ENCODE assay signal across 8 cellular contexts in the genomic region with DNA sequence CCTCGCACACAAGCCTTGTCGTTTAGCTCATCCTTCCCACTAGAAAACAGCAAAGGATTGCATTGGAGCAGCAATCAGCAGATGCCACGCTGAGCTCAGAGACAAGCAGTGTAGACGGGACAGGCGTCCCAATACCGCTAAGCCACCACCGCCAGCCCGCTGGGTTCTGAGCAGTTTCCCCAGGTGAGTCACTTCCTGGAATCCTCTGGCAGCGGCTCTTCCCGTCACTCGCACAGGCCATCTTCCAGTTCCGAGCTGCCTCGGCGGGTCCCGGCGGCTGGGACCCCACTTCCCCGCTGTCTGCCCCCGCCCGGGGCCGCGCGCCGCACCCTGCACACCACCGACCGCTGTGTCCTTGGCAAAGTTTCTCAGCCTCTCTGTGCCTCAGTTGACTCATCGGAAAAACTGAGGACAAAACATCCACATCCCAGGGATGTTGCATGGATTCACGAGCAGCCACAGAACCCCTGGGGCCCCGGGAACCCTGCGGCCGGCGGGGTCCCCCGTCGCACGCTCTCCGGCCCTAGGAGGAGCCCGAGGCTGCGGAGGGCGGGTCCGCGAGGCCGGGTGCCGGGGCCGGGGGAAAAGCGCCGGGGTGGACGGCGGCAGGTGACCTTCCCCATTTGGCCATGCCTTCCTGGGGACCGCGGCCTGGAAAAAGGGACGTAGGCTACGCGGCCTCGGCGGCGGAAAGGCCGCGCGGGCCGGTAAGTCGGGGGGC. TPM values are rescaled to one million over a fixed set of nuclear protein-coding genes. Genes with fewer than 3 reads are reported as not detected.
A peak's percentile ranks its signal among the peaks of the same experiment; 100 is the strongest.
DNase-seq lines count a peak whose midpoint lies in the region; ATAC-seq and TF ChIP-seq lines count a peak whose summit lies in the region.

No MANE protein-coding gene starts in this region.

- ATAC-seq in GM18502 (IDR thresholded peaks at IDR 0.05; ENCODE audit: poor library complexity, unreplicated experiment) (peak; percentile 34), HG03025 (IDR thresholded peaks at IDR 0.05; ENCODE audit: low FRiP score, unreplicated experiment) (peak; percentile 32), naive B cell (ENCODE audit: low read depth in 2 of 2) (peak; percentile 15 to 22)

- H3K36me3 ChIP-seq in esophagus (ENCODE audit: control insufficient read depth in 2 of 2, insufficient read depth in 2 of 2, low read length in 1 of 2), result peaks cover 0 to 5% of the 10 kb centered on the region in 2 donors

- no peaks in the 10 kb centered on the region for H3K27me3 ChIP-seq in esophagus (ENCODE audit: control insufficient read depth in 1 of 2, insufficient read depth in 2 of 2, low read length in 2 of 2)

- H3K4me1 Mint-ChIP-seq in naive B cell, result peaks cover 19 to 35% (median 30%) of the 10 kb centered on the region in 3 donors

- H3K27ac ChIP-seq in 22Rv1, result peak overlapping the region; percentile 95
- peak overlapping the region; percentile 99 to 100 for H3K27ac ChIP-seq in esophagus (ENCODE audit: low read depth in 2 of 2, low read length in 1 of 2)

- DNase-seq in NCI-H748 (lab: John Stamatoyannopoulos, UW; ENCODE audit: unreplicated experiment), result peak; percentile 63
- peak; percentile 67 for DNase-seq in activated T-cell treated with anti-CD3 and anti-CD28 coated beads for 48 hours (ENCODE audit: low read depth)
- peak; percentile 21 for DNase-seq in naive B cell
- peak; percentile 53 to 62 for DNase-seq in stimulated activated CD8-positive, alpha-beta memory T cell treated with anti-CD3 and anti-CD28 coated beads, Interleukin-7, amount 100 ng/mL, for 48 hours (ENCODE audit: extremely low read depth in 1 of 2, low read depth in 1 of 2)

- no peaks in the 10 kb centered on the region for H3K27me3 Mint-ChIP-seq in naive B cell

- peaks cover 0 to 2% of the 10 kb centered on the region in 2 donors for H3K4me1 ChIP-seq in esophagus (ENCODE audit: control insufficient read depth in 2 of 2, insufficient read depth in 2 of 2, low read length in 1 of 2)

- H3K4me3 Mint-ChIP-seq in naive B cell, result peak overlapping the region; percentile 81 to 95 (median 92)

- peaks cover 0 to 5% (median 0%) of the 10 kb centered on the region in 7 donors for H3K9me3 Mint-ChIP-seq in naive B cell

- no peak for TF ChIP-seq CTCF in 22Rv1 (IDR thresholded peaks at IDR 0.05)

- H3K36me3 Mint-ChIP-seq in naive B cell, result peaks cover 5 to 8% of the 10 kb centered on the region in 2 donors

- H3K27ac Mint-ChIP-seq in naive B cell, result peak overlapping the region in 5 of 6 donors; percentile 6 to 92 (median 77)

- WGBS in esophagus, 2 donors, result 0 to 1% methylated on average over 57 to 60 of the region's 60 CpGs

- H3K9me3 ChIP-seq in esophagus (ENCODE audit: control insufficient read depth in 2 of 2, insufficient read depth in 1 of 2, low read depth in 1 of 2, low read length in 1 of 2), result no peaks in the 10 kb centered on the region

- H3K4me3 ChIP-seq in esophagus (ENCODE audit: low read depth in 1 of 2, low read length in 2 of 2), result peak overlapping the region; percentile 91

RNA-seq across cellular contexts. Expression of gene KDSR, which starts 0.6 kb away (rescaled TPM):
- 10 to 100 TPM in 1 of 2 donors, 1 to 10 TPM in 1; 9.8 to 17.9 TPM for polyA plus RNA-seq in esophagus
- polyA plus RNA-seq in naive B cell (ENCODE audit: low read depth in 6 of 6), result 10 to 100 TPM; 18.9 to 47.1 (median 38.2) TPM

RNA-seq across cellular contexts. Expression of gene BCL2, which starts 46.9 kb away (rescaled TPM):
- 1 to 10 TPM; 1.3 to 1.9 TPM for polyA plus RNA-seq in esophagus
- 10 to 100 TPM; 11.8 to 43.0 (median 30.1) TPM for polyA plus RNA-seq in naive B cell (ENCODE audit: low read depth in 6 of 6)

RNA-seq across cellular contexts. Expression of gene VPS4B, which starts 55.8 kb away (rescaled TPM):
- polyA plus RNA-seq in esophagus, result 10 to 100 TPM; 26.9 to 47.1 TPM
- polyA plus RNA-seq in naive B cell (ENCODE audit: low read depth in 6 of 6), result 10 to 100 TPM; 36.6 to 89.8 (median 71.6) TPM

Comparison
In these comparisons a context has a peak if more than half of its experiments do, and no peak if none do; other contexts are left out.
1. Peak in every context shown above with its lines: DNase-seq, ATAC-seq, H3K4me3 ChIP-seq and H3K27ac ChIP-seq.
2. RNA of gene BCL2, which starts 46.9 kb away (polyA plus RNA-seq): 11.8 to 43.0 TPM in naive B cell; 1.3 to 1.9 TPM in esophagus; every median in the first group is over 4 times any median in the second.